1 cellular context compared by ENCODE assay signal in genomic region chr12:75955251-75955650, GRCh38.
A peak's percentile ranks its signal among the peaks of the same experiment; 100 is the strongest.
TF ChIP-seq lines count a peak whose summit lies in the region.

No MANE protein-coding gene starts in this region.

TF ChIP-seq in H1, 55 proteins besides CTCF, POLR2A, EP300 and RAD21:
- no peak for TF ChIP-seq GTF2F1 (IDR thresholded peaks at IDR 0.05; ENCODE audit: borderline replicate concordance, low read depth, low read length)
- TF ChIP-seq TEAD4 (IDR thresholded peaks at IDR 0.05; ENCODE audit: low read depth, low read length): peak; percentile 84
- no peak for TF ChIP-seq RFX5 (IDR thresholded peaks at IDR 0.05; ENCODE audit: borderline replicate concordance, low read depth, low read length)
- no peak for TF ChIP-seq POU5F1 (IDR thresholded peaks at IDR 0.05; ENCODE audit: low read depth, low read length)
TF ChIP-seq in H1: peak in this region for 1.
